In genomic region chr4:184342167-184342856, GRCh38 we compare ENCODE assay signal across 18 cellular contexts.
DNase-seq lines count a peak whose midpoint lies in the region; ATAC-seq and TF ChIP-seq lines count a peak whose summit lies in the region.
"Had no signal": no experiment of that assay in that cellular context is flagged by ENCODE, and none has a peak within 500 bp of the region (broad histone marks: within the 10 kb centered on the region; RNA-seq: fewer than 3 reads in every experiment).

No MANE protein-coding gene starts in this region.

- H3K9me3 Mint-ChIP-seq in CD4-positive, alpha-beta T cell: peaks cover 3% of the 10 kb centered on the region
- no peaks in the 10 kb centered on the region for H3K9me3 Mint-ChIP-seq in neural crest cell

- no peaks in the 10 kb centered on the region for H4K20me1 ChIP-seq in KMS-11 (ENCODE audit: insufficient read depth)

- peaks cover 72% of the 10 kb centered on the region for H3K4me1 ChIP-seq in KMS-11 (ENCODE audit: low read depth, poor library complexity, severe bottlenecking)

- H3K36me3 Mint-ChIP-seq in CD4-positive, alpha-beta T cell (ENCODE audit: low read depth): no peaks in the 10 kb centered on the region
- H3K36me3 Mint-ChIP-seq in neural crest cell (ENCODE audit: low read depth): no peaks in the 10 kb centered on the region

- no peaks in the 10 kb centered on the region for H3K27me3 ChIP-seq in CD4-positive, alpha-beta T cell (ENCODE audit: control insufficient read depth, insufficient read depth, low read length)
- H3K27me3 ChIP-seq in KMS-11 (ENCODE audit: insufficient read depth, low read depth): no peaks in the 10 kb centered on the region

- TF ChIP-seq CTCF in CD4-positive, alpha-beta T cell (IDR thresholded peaks at IDR 0.05): no peak
- TF ChIP-seq CTCF in KMS-11 (conservative IDR thresholded peaks at IDR 0.05; ENCODE audit: low read depth, low read length): no peak
- TF ChIP-seq CTCF in neural crest cell (conservative IDR thresholded peaks at IDR 0.05): no peak

- POLR2A ChIA-PET in CD4-positive, alpha-beta T cell (lab: Charles Lee): no interaction called here

- intact Hi-C loops in CD4-positive, alpha-beta T cell (cut with DNase I, micrococcal nuclease): no loop called here

- H3K4me2 ChIP-seq in KMS-11: peak overlapping the region; percentile 99; the same call in 1 of the 2 replicates

- H3K27ac ChIP-seq in CD4-positive, alpha-beta T cell (ENCODE audit: low read depth, low read length): no peak overlapping the region
- H3K27ac ChIP-seq in KMS-11 (peak overlapping the region; percentile 79; the same call in 1 of the 2 replicates), epithelial cell of prostate (peak overlapping the region; percentile 14)

- peaks cover 4% of the 10 kb centered on the region for H3K27me3 Mint-ChIP-seq in CD4-positive, alpha-beta T cell
- no peaks in the 10 kb centered on the region for H3K27me3 Mint-ChIP-seq in neural crest cell (ENCODE audit: low read depth)
- H3K27me3 Mint-ChIP-seq: activated CD8-positive, alpha-beta memory T cell treated with anti-CD3 and anti-CD28 coated beads, Interleukin-2, amount 10 ng/mL, durations not matched to agents 7 days and 5 days had no signal

- H3K9me3 ChIP-seq in CD4-positive, alpha-beta T cell (ENCODE audit: control insufficient read depth, low read length): peaks cover 6% of the 10 kb centered on the region

- H2AFZ ChIP-seq in KMS-11 (ENCODE audit: low read depth): no peak overlapping the region

- CTCF ChIA-PET in CD4-positive, alpha-beta T cell (lab: Charles Lee): no interaction called here

- no peak overlapping the region for H3K9ac ChIP-seq in KMS-11

- H3K36me3 ChIP-seq in KMS-11 (ENCODE audit: insufficient read depth): no peaks in the 10 kb centered on the region

- H3K4me3 Mint-ChIP-seq in CD4-positive, alpha-beta T cell: peak overlapping the region; percentile 7
- H3K4me3 Mint-ChIP-seq in neural crest cell: peak overlapping the region; percentile 28

- no peak for DNase-seq in CD4-positive, alpha-beta T cell
- no peak for DNase-seq in epithelial cell of prostate (ENCODE audit: low read depth, low spot score)
- DNase-seq in neural crest cell (ENCODE audit: low read depth, low spot score): no peak
- no peak for DNase-seq in T1000 (lab: John Stamatoyannopoulos, UW)
- no peak for DNase-seq in DMS79 treated with DMSO at 0.1 percent for 48 hours (lab: John Stamatoyannopoulos, UW)
- no peak for DNase-seq in OCI-M1 (lab: John Stamatoyannopoulos, UW)
- DNase-seq in GM03348 (ENCODE audit: low spot score): no peak
- DNase-seq: activated CD4-positive, CD25-positive, alpha-beta regulatory T cell; activated CD8-positive, alpha-beta memory T cell treated with anti-CD3 and anti-CD28 coated beads, Interleukin-2, amount 10 ng/mL, durations not matched to agents 7 days and 5 days; activated gamma-delta T cell treated with Interleukin-2 at 50 U/mL for 16 hours; EL; left colon; NCI-H1105; NCI-H524; SIG-M5; stimulated activated CD4-positive, alpha-beta T cell treated with anti-CD3 and anti-CD28 coated beads, Interleukin-4, amount 100 ng/mL, for 24 hours; T-helper 17 cell had no signal

- H3K79me2 ChIP-seq in KMS-11 (ENCODE audit: insufficient read depth, low read depth): 0 out of 2 replicates have a peak, but pooled peaks cover 6% of the 10 kb centered on the region

- no peak overlapping the region for H3K4me3 ChIP-seq in KMS-11 (IDR thresholded peaks at IDR 0.05; ENCODE audit: insufficient read depth, low read depth, low read length)

- ATAC-seq in CD4-positive, alpha-beta T cell (ENCODE audit: poor library complexity): no peak
- ATAC-seq: activated CD8-positive, alpha-beta memory T cell treated with anti-CD3 and anti-CD28 coated beads, Interleukin-2, amount 10 ng/mL, durations not matched to agents 7 days and 5 days; left colon; T-helper 17 cell had no signal

- peaks cover 17% of the 10 kb centered on the region for H3K4me1 Mint-ChIP-seq in CD4-positive, alpha-beta T cell (ENCODE audit: low read depth)
- H3K4me1 Mint-ChIP-seq in neural crest cell: peaks cover 33% of the 10 kb centered on the region

- no peak overlapping the region for H3K27ac Mint-ChIP-seq in CD4-positive, alpha-beta T cell
- no peak overlapping the region for H3K27ac Mint-ChIP-seq in neural crest cell (ENCODE audit: unreplicated experiment)
